In genomic region chr2:87860063-87860462, GRCh38 we compare ENCODE assay signal across 1 cellular context. TPM values are rescaled to one million over a fixed set of nuclear protein-coding genes. Genes with fewer than 3 reads are reported as not detected.
"Had no signal": no experiment of that assay in that cellular context is flagged by ENCODE, and none has a peak within 500 bp of the region (broad histone marks: within the 10 kb centered on the region; RNA-seq: fewer than 3 reads in every experiment).

No MANE protein-coding gene starts in this region.

RNA-seq across cellular contexts. Expression of gene RGPD2, which starts 34.5 kb away (rescaled TPM):
- total RNA-seq: pulmonary artery endothelial cell had no signal
